17 cellular contexts compared by ENCODE assay signal in the genomic region with DNA sequence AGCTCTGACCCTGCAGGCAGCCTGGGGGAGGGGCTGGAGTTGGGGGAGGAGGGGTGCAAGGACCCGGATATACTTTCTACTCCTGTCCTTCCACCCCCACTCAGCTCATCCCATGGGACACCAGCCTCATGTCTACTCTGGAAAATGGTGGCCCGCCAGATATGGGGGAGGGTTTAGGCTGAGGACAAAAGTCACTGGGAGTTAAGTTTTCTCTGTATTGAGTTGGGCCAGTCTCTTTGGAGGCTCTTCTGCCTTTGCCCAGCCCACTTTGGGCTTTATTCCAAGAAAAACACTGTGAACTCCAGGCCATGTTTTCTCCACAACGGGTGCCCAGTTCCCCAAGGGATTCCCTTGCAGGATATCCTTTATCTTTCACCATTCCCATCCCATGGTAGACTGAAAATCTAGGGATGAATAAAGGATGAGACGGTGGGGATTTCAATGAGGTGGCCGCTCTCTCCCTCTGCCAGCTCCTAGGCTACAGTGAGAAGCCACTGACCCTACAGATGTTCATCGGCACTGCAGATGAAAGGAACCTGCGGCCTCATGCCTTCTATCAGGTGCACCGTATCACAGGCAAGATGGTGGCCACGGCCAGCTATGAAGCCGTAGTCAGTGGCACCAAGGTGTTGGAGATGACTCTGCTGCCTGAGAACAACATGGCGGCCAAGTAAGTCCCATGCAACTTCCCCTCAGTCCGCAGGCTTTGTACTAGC. TPM values are rescaled to one million over a fixed set of nuclear protein-coding genes. Genes with fewer than 3 reads are reported as not detected.
DNase-seq lines count a peak whose midpoint lies in the region; ATAC-seq and TF ChIP-seq lines count a peak whose summit lies in the region.
"Had no signal": no experiment of that assay in that cellular context is flagged by ENCODE, and none has a peak within 500 bp of the region (broad histone marks: within the 10 kb centered on the region; RNA-seq: fewer than 3 reads in every experiment).

No MANE protein-coding gene starts in this region.

- no peaks in the 10 kb centered on the region for H3K9me3 ChIP-seq in hepatocyte (ENCODE audit: low read depth)
- H3K9me3 ChIP-seq: body of pancreas had no signal

- 92% methylated on average over 12 of the region's 12 CpGs for WGBS in hepatocyte (ENCODE audit: low lambda C conversion rate, missing lambda C conversion rate)

- peak; percentile 33 for ATAC-seq in left lobe of liver
- no peak for ATAC-seq in GM18907 (IDR thresholded peaks at IDR 0.05; ENCODE audit: unreplicated experiment)
- ATAC-seq: body of pancreas had no signal

- TF ChIP-seq CTCF in choroid plexus epithelial cell (conservative IDR thresholded peaks at IDR 0.05; ENCODE audit: low read depth, low read length) (no peak), hepatocyte (IDR thresholded peaks at IDR 0.05; ENCODE audit: poor library complexity) (no peak)

- H3K4me3 ChIP-seq in choroid plexus epithelial cell (ENCODE audit: low read depth, low read length): no peak overlapping the region
- H3K4me3 ChIP-seq in hepatocyte: no peak overlapping the region
- H3K4me3 ChIP-seq: body of pancreas had no signal

- DNase-seq in Daoy (ENCODE audit: low read depth): peak; percentile 29
- peak; percentile 5 for DNase-seq in NCI-H1105 (lab: John Stamatoyannopoulos, UW)
- DNase-seq in choroid plexus epithelial cell (ENCODE audit: low read depth): peak; percentile 49
- no peak for DNase-seq in left lobe of liver (ENCODE audit: low spot score)
- DNase-seq in stimulated activated naive CD4-positive, alpha-beta T cell treated with Interleukin-2 at 50 U/mL for 16 hours (lab: John Stamatoyannopoulos, UW): no peak
- no peak for DNase-seq in hepatocyte (ENCODE audit: low spot score)
- DNase-seq in activated effector memory CD4-positive, alpha-beta T cell treated with anti-CD3 and anti-CD28 coated beads, Interleukin-2, amount 50 U/mL, for 16 hours: no peak
- DNase-seq: activated CD4-positive, alpha-beta T cell treated with anti-CD3 and anti-CD28 coated beads for 1 hour; activated naive CD4-positive, alpha-beta T cell treated with anti-CD3 and anti-CD28 coated beads, Interleukin-2, amount 10 ng/mL, durations not matched to agents 7 days and 5 days; effector CD8-positive, alpha-beta T cell; foreskin melanocyte; H9; immature natural killer cell; KBM-7 had no signal

- H3K27me3 ChIP-seq in hepatocyte: no peaks in the 10 kb centered on the region
- H3K27me3 ChIP-seq: body of pancreas had no signal

- no peaks in the 10 kb centered on the region for H3K9me2 ChIP-seq in hepatocyte (replicated peaks; ENCODE audit: insufficient read depth)

- no peaks in the 10 kb centered on the region for H4K20me1 ChIP-seq in hepatocyte (ENCODE audit: insufficient read depth, poor library complexity, severe bottlenecking)

- no peak overlapping the region for H3K27ac ChIP-seq in hepatocyte
- H3K27ac ChIP-seq: body of pancreas, C4-2B had no signal

- H3K4me1 ChIP-seq in hepatocyte (ENCODE audit: insufficient read depth): peaks cover 6% of the 10 kb centered on the region

- no peak overlapping the region for H2AFZ ChIP-seq in hepatocyte

- peaks cover 7% of the 10 kb centered on the region for H3K79me2 ChIP-seq in hepatocyte

- no peak overlapping the region for H3K4me2 ChIP-seq in hepatocyte

- H3K36me3 ChIP-seq in hepatocyte (replicated peaks; ENCODE audit: insufficient read depth, low read depth): no peaks in the 10 kb centered on the region

RNA-seq across cellular contexts. Expression of a gene that starts 4.9 kb away (rescaled TPM):
- total RNA-seq in Daoy (2014; rRNA removed; shearing (Covaris generic)): 14.5 and 28.8 TPM in 2 replicates
- 1.4 TPM for total RNA-seq in left lobe of liver
- total RNA-seq in hepatocyte: 37.8 and 45.0 TPM in 2 replicates
- polyA plus RNA-seq in hepatocyte: 68.8 and 84.5 TPM in 2 replicates
- polyA plus RNA-seq: immature natural killer cell had no signal

RNA-seq across cellular contexts. Expression of a gene that starts 25.9 kb away (rescaled TPM):
- total RNA-seq in Daoy (2014; rRNA removed; shearing (Covaris generic)): 0.33 and 0.57 TPM in 2 replicates
- total RNA-seq in left lobe of liver: 2.3 TPM
- 41.7 and 56.5 TPM in 2 replicates for total RNA-seq in hepatocyte
- 34.4 and 34.5 TPM in 2 replicates for polyA plus RNA-seq in hepatocyte

RNA-seq across cellular contexts. Expression of a gene that starts 33.1 kb away (rescaled TPM):
- total RNA-seq in Daoy (2014; rRNA removed; shearing (Covaris generic)): not detected in 2 replicates
- total RNA-seq in left lobe of liver (0.68 TPM), hepatocyte (4.8 and 9.1 TPM in 2 replicates)
- 7.0 and 7.4 TPM in 2 replicates for polyA plus RNA-seq in hepatocyte

RNA-seq across cellular contexts. Expression of a gene that starts 38.0 kb away (rescaled TPM):
- total RNA-seq in Daoy (2014; rRNA removed; shearing (Covaris generic)): 0.17 TPM in 1 of 2 replicates, not detected in the other
- 5.5 TPM for total RNA-seq in left lobe of liver
- 0.63 and 1.4 TPM in 2 replicates for total RNA-seq in hepatocyte
- 1.3 and 4.1 TPM in 2 replicates for polyA plus RNA-seq in hepatocyte

RNA-seq across cellular contexts. Expression of a gene that starts 56.6 kb away (rescaled TPM):
- not detected in 2 replicates for total RNA-seq in Daoy (2014; rRNA removed; shearing (Covaris generic))
- 1.4 TPM for total RNA-seq in left lobe of liver
- total RNA-seq in hepatocyte: 2.2 and 2.8 TPM in 2 replicates
- 0.99 and 2.4 TPM in 2 replicates for polyA plus RNA-seq in hepatocyte
- polyA plus RNA-seq: immature natural killer cell had no signal

Comparison
In these comparisons a context has a peak if more than half of its experiments do, and no peak if none do; other contexts are left out.
1. DNase-seq: peak in Daoy (single experiment), NCI-H1105 (single experiment) and choroid plexus epithelial cell (single experiment); none in left lobe of liver (single experiment), stimulated activated naive CD4-positive, alpha-beta T cell treated with Interleukin-2 at 50 U/mL for 16 hours (single experiment), hepatocyte (single experiment) and activated effector memory CD4-positive, alpha-beta T cell treated with anti-CD3 and anti-CD28 coated beads, Interleukin-2, amount 50 U/mL, for 16 hours (single experiment).
2. RNA of a gene that starts 25.9 kb away (total RNA-seq): 41.7 to 56.5 TPM in hepatocyte; 2.3 TPM in left lobe of liver (single experiment) and 0.33 to 0.57 TPM in Daoy; every median in the first group is over 10 times any median in the second.